12 cellular contexts compared by ENCODE assay signal in the genomic region with DNA sequence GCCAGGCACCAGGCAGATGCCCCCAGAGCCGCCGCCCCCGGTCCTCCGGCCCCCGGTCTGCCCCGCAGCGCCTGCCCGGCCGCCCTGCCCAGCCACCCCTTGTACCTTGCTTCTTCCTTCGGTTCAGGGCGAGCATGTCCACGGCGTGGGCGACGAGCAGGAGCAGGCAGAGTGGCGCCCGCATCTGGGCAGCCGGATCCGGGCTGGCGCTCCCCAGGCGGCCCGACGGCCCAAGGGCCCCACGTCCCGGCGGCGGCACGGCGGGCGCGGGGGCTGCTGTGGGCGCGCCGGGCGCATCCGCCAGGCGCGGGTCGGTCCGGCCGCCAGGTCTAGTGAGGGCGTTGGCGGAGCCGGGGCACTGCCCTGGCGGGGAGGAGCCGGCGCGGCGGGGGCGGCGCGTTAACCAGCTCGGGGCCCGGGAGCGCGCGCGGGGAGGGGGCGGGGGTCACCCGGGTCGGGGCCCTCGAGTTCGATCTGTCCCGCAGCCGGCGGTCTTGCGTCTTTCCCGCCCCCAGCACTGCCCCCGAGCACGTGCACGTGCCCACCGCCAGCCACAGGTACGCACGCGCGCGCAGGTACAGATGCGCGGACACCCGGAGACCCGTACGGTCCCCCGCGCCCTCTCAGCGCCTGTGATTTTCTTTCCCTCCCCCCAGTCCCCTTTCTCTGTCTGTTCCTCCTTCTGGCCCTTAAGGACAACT. TPM values are rescaled to one million over a fixed set of nuclear protein-coding genes. Genes with fewer than 3 reads are reported as not detected.
DNase-seq lines count a peak whose midpoint lies in the region; ATAC-seq and TF ChIP-seq lines count a peak whose summit lies in the region.
"Had no signal": no experiment of that assay in that cellular context is flagged by ENCODE, and none has a peak within 500 bp of the region (broad histone marks: within the 10 kb centered on the region; RNA-seq: fewer than 3 reads in every experiment).

RSPO4 (minus strand) TSS at position 331 of the 701 bp plus-strand sequence; CDS start at position 184, 147 bp downstream.

- CTCF ChIA-PET in activated naive CD4-positive, alpha-beta T cell treated with anti-CD3 and anti-CD28 coated beads, Interleukin-2, amount 10 ng/mL, durations not matched to agents 7 days and 5 days (lab: Charles Lee), result no interaction called here

- no peaks in the 10 kb centered on the region for H3K36me3 ChIP-seq in testis (ENCODE audit: low read depth, missing control alignments)

- ATAC-seq in activated T-helper 17 cell treated with anti-CD3 and anti-CD28 coated beads, Interleukin-2, amount 50 U/mL, for 72 hours (replicated peaks), result no peak
- ATAC-seq in HG03432 (IDR thresholded peaks at IDR 0.05; ENCODE audit: unreplicated experiment), result no peak
- no peak for ATAC-seq in HG03457 (IDR thresholded peaks at IDR 0.05; ENCODE audit: unreplicated experiment)

- H3K4me3 ChIP-seq in testis, result peak within 1 kb of the TSS; percentile 36 to 48

- no peak for DNase-seq in activated naive CD4-positive, alpha-beta T cell treated with anti-CD3 and anti-CD28 coated beads, Interleukin-2, amount 10 ng/mL, durations not matched to agents 7 days and 5 days
- DNase-seq in activated naive CD4-positive, alpha-beta T cell (lab: John Stamatoyannopoulos, UW), result no peak
- DNase-seq in left kidney (ENCODE audit: low read depth, low spot score), result peak; percentile 52
- no peak for DNase-seq in testis
- DNase-seq in NCI-H2107 (lab: John Stamatoyannopoulos, UW), result no peak
- DNase-seq: activated CD4-positive, CD25-positive, alpha-beta regulatory T cell treated with anti-CD3 and anti-CD28 coated beads, Interleukin-2, amount 50 U/mL, for 72 hours; central memory CD4-positive, alpha-beta T cell; KG1; posterior cingulate gyrus had no signal

- H3K9me3 ChIP-seq in testis, result no peaks in the 10 kb centered on the region

- peaks cover 79% of the 10 kb centered on the region for H3K27me3 Mint-ChIP-seq in activated naive CD4-positive, alpha-beta T cell treated with anti-CD3 and anti-CD28 coated beads, Interleukin-2, amount 10 ng/mL, durations not matched to agents 7 days and 5 days
- H3K27me3 Mint-ChIP-seq in activated T-helper 17 cell treated with anti-CD3 and anti-CD28 coated beads, Interleukin-2, amount 50 U/mL, for 72 hours, result peaks cover 41% of the 10 kb centered on the region

- H3K4me1 ChIP-seq in testis, result no peaks in the 10 kb centered on the region

- 4% methylated on average over 16 to 53 of the region's 85 CpGs for WGBS in testis, 2 donors

- peak within 1 kb of the TSS; percentile 11 for H3K4me3 Mint-ChIP-seq in activated naive CD4-positive, alpha-beta T cell treated with anti-CD3 and anti-CD28 coated beads, Interleukin-2, amount 10 ng/mL, durations not matched to agents 7 days and 5 days
- peak within 1 kb of the TSS; percentile 52 for H3K4me3 Mint-ChIP-seq in activated T-helper 17 cell treated with anti-CD3 and anti-CD28 coated beads, Interleukin-2, amount 50 U/mL, for 72 hours

- H3K27me3 ChIP-seq in testis, result no peaks in the 10 kb centered on the region

- H3K9me3 Mint-ChIP-seq in activated naive CD4-positive, alpha-beta T cell treated with anti-CD3 and anti-CD28 coated beads, Interleukin-2, amount 10 ng/mL, durations not matched to agents 7 days and 5 days, result no peaks in the 10 kb centered on the region
- no peaks in the 10 kb centered on the region for H3K9me3 Mint-ChIP-seq in activated T-helper 17 cell treated with anti-CD3 and anti-CD28 coated beads, Interleukin-2, amount 50 U/mL, for 72 hours

- no peak for TF ChIP-seq CTCF in testis (IDR thresholded peaks at IDR 0.05)

- peaks cover 7% of the 10 kb centered on the region for H3K4me1 Mint-ChIP-seq in activated naive CD4-positive, alpha-beta T cell treated with anti-CD3 and anti-CD28 coated beads, Interleukin-2, amount 10 ng/mL, durations not matched to agents 7 days and 5 days
- H3K4me1 Mint-ChIP-seq in activated T-helper 17 cell treated with anti-CD3 and anti-CD28 coated beads, Interleukin-2, amount 50 U/mL, for 72 hours, result peaks cover 6% of the 10 kb centered on the region

- H3K27ac ChIP-seq in testis, result no peak within 1 kb of the TSS

- intact Hi-C loops in testis (cut with DNase I; ENCODE audit: low total_unique reads), result no loop called here

- TF ChIP-seq POLR2A in testis (IDR thresholded peaks at IDR 0.05), result no peak

- H3K36me3 Mint-ChIP-seq in activated naive CD4-positive, alpha-beta T cell treated with anti-CD3 and anti-CD28 coated beads, Interleukin-2, amount 10 ng/mL, durations not matched to agents 7 days and 5 days, result no peaks in the 10 kb centered on the region
- H3K36me3 Mint-ChIP-seq in activated T-helper 17 cell treated with anti-CD3 and anti-CD28 coated beads, Interleukin-2, amount 50 U/mL, for 72 hours (ENCODE audit: low read depth), result no peaks in the 10 kb centered on the region

- no peak within 1 kb of the TSS for H3K27ac Mint-ChIP-seq in activated naive CD4-positive, alpha-beta T cell treated with anti-CD3 and anti-CD28 coated beads, Interleukin-2, amount 10 ng/mL, durations not matched to agents 7 days and 5 days
- H3K27ac Mint-ChIP-seq in activated T-helper 17 cell treated with anti-CD3 and anti-CD28 coated beads, Interleukin-2, amount 50 U/mL, for 72 hours, result no peak within 1 kb of the TSS

RNA-seq across cellular contexts. Expression of gene RSPO4, which starts in this region (rescaled TPM):
- total RNA-seq in activated T-helper 17 cell treated with anti-CD3 and anti-CD28 coated beads, Interleukin-2, amount 50 U/mL, for 72 hours, result not detected
- 1 to 10 TPM; 2.2 to 2.6 TPM for total RNA-seq in testis
- polyA plus RNA-seq in testis (ENCODE audit: insufficient read depth, low read depth, low replicate concordance), result 3.2 TPM
